In genomic region chr7:94909023-94909466, GRCh38 we compare ENCODE assay signal across 8 cellular contexts. TPM values are rescaled to one million over a fixed set of nuclear protein-coding genes. Genes with fewer than 3 reads are reported as not detected.
DNase-seq lines count a peak whose midpoint lies in the region; ATAC-seq and TF ChIP-seq lines count a peak whose summit lies in the region.

No MANE protein-coding gene starts in this region.

- H3K4me1 Mint-ChIP-seq in mesothelial cell of epicardium: peaks cover 46% of the 10 kb centered on the region
- H3K4me1 Mint-ChIP-seq in activated CD4-positive, alpha-beta memory T cell treated with anti-CD3 and anti-CD28 coated beads, Interleukin-2, amount 10 ng/mL, durations not matched to agents 7 days and 5 days: peaks cover 2% of the 10 kb centered on the region

- no peak for ATAC-seq in HG02610 (IDR thresholded peaks at IDR 0.05; ENCODE audit: unreplicated experiment)
- ATAC-seq in GM19452 (IDR thresholded peaks at IDR 0.05; ENCODE audit: unreplicated experiment): no peak

- H3K27ac ChIP-seq in coronary artery: peak overlapping the region in 1 of 2 donors; percentile 42

- H3K36me3 ChIP-seq in MG63: no peaks in the 10 kb centered on the region

- peak overlapping the region; percentile 92 for H3K4me3 Mint-ChIP-seq in mesothelial cell of epicardium
- no peak overlapping the region for H3K4me3 Mint-ChIP-seq in activated CD4-positive, alpha-beta memory T cell treated with anti-CD3 and anti-CD28 coated beads, Interleukin-2, amount 10 ng/mL, durations not matched to agents 7 days and 5 days

- peak overlapping the region; percentile 56 for H3K4me3 ChIP-seq in MG63
- peak overlapping the region; percentile 81 for H3K4me3 ChIP-seq in coronary artery

- peak overlapping the region; percentile 96 for H3K27ac Mint-ChIP-seq in mesothelial cell of epicardium
- H3K27ac Mint-ChIP-seq in activated CD4-positive, alpha-beta memory T cell treated with anti-CD3 and anti-CD28 coated beads, Interleukin-2, amount 10 ng/mL, durations not matched to agents 7 days and 5 days: no peak overlapping the region

- no peaks in the 10 kb centered on the region for H3K9me3 ChIP-seq in MG63

- H3K27me3 ChIP-seq in MG63: no peaks in the 10 kb centered on the region

- CTCF ChIA-PET in activated CD4-positive, alpha-beta memory T cell treated with anti-CD3 and anti-CD28 coated beads, Interleukin-2, amount 10 ng/mL, durations not matched to agents 7 days and 5 days (lab: Charles Lee): no interaction called here

- no peaks in the 10 kb centered on the region for H3K27me3 Mint-ChIP-seq in mesothelial cell of epicardium (ENCODE audit: low read depth)
- H3K27me3 Mint-ChIP-seq in activated CD4-positive, alpha-beta memory T cell treated with anti-CD3 and anti-CD28 coated beads, Interleukin-2, amount 10 ng/mL, durations not matched to agents 7 days and 5 days: peaks cover 50% of the 10 kb centered on the region

- DNase-seq in MG63: no peak
- DNase-seq in coronary artery (ENCODE audit: low spot score): no peak
- DNase-seq in mesothelial cell of epicardium (ENCODE audit: low spot score in 2 of 2, unreplicated experiment in 2 of 2): no peak
- DNase-seq in superior temporal gyrus (ENCODE audit: extremely low spot score): peak; percentile 75
- DNase-seq in activated CD4-positive, alpha-beta memory T cell treated with anti-CD3 and anti-CD28 coated beads, Interleukin-2, amount 10 ng/mL, durations not matched to agents 7 days and 5 days: no peak
- DNase-seq in DMS 273 treated with DMSO at 0.1 percent for 48 hours (lab: John Stamatoyannopoulos, UW): no peak

- no peaks in the 10 kb centered on the region for H3K9me3 Mint-ChIP-seq in mesothelial cell of epicardium
- H3K9me3 Mint-ChIP-seq in activated CD4-positive, alpha-beta memory T cell treated with anti-CD3 and anti-CD28 coated beads, Interleukin-2, amount 10 ng/mL, durations not matched to agents 7 days and 5 days: no peaks in the 10 kb centered on the region

- peaks cover 5% of the 10 kb centered on the region for H3K36me3 Mint-ChIP-seq in mesothelial cell of epicardium
- H3K36me3 Mint-ChIP-seq in activated CD4-positive, alpha-beta memory T cell treated with anti-CD3 and anti-CD28 coated beads, Interleukin-2, amount 10 ng/mL, durations not matched to agents 7 days and 5 days (ENCODE audit: low read depth): no peaks in the 10 kb centered on the region

- TF ChIP-seq CTCF in coronary artery (IDR thresholded peaks at IDR 0.05) (no peak), mesothelial cell of epicardium (IDR thresholded peaks at IDR 0.05; ENCODE audit: unreplicated experiment) (no peak)

- POLR2A ChIA-PET in activated CD4-positive, alpha-beta memory T cell treated with anti-CD3 and anti-CD28 coated beads, Interleukin-2, amount 10 ng/mL, durations not matched to agents 7 days and 5 days (lab: Charles Lee): no interaction called here

RNA-seq across cellular contexts. Expression of gene PPP1R9A, which starts 1.7 kb away (rescaled TPM):
- 1.7 and 3.1 TPM in 2 replicates for total RNA-seq in MG63 (2014; rRNA removed; shearing (Covaris generic); ENCODE audit: low replicate concordance)
- total RNA-seq in mesothelial cell of epicardium: 37.6 to 39.3 TPM (median 38.8 TPM) in 3 replicates
- not detected for total RNA-seq in activated CD4-positive, alpha-beta memory T cell treated with anti-CD3 and anti-CD28 coated beads, Interleukin-2, amount 10 ng/mL, durations not matched to agents 7 days and 5 days
